ENCODE assay signal across 1 cellular context in genomic region chr19:38784224-38784623, GRCh38.
TF ChIP-seq lines count a peak whose summit lies in the region.

No MANE protein-coding gene starts in this region.

TF ChIP-seq in WTC11, 78 proteins besides CTCF, POLR2A, EP300 and RAD21:
- TF ChIP-seq KAT7 (CRISPR knock-in tag; IDR thresholded peaks at IDR 0.05; ENCODE audit: borderline replicate concordance) (no peak), ELF4 (CRISPR knock-in tag; IDR thresholded peaks at IDR 0.05; ENCODE audit: low read depth) (no peak), ATF1 (CRISPR knock-in tag; IDR thresholded peaks at IDR 0.05) (no peak), ERG (CRISPR knock-in tag; IDR thresholded peaks at IDR 0.05) (no peak), NR2C2 (CRISPR knock-in tag; IDR thresholded peaks at IDR 0.05) (no peak), GABPB1 (CRISPR knock-in tag; IDR thresholded peaks at IDR 0.05) (peak; percentile 19; the same call in 1 of the 2 replicates)
